8 cellular contexts compared by ENCODE assay signal in the genomic region with DNA sequence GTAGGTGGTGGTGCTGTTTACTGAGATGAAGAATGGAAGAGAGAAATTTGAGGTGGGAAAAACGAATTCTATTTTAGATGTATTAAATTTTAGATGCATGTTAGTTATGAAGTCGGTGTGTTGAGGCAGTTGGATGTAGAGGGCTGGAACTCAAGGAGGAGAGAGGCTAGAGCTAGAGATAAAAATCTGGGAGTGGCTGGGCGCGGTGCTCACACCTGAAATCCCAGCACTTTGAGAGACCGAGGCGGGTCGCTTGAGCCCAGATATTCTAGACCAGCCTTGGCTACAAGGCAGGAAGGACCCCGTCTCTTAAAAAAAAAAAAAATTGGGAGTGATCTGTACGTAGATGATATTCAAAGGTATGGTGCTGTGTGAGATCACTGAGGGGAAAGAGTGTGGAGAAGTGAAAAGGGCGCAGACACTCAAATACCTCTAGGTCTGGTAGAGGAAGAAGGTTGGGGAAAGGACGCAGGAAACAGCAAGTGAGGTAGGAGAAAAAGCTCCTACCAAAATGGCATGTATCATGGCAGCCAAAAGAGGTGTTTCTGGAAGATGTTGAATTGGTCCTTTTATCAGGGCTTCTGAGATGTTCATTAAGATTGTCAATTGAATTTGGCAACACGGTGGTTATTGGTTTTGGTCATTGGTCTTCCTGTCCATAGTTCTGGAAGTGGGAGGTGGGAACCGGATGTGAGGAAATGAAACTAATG. TPM values are rescaled to one million over a fixed set of nuclear protein-coding genes. Genes with fewer than 3 reads are reported as not detected.
DNase-seq lines count a peak whose midpoint lies in the region; ATAC-seq and TF ChIP-seq lines count a peak whose summit lies in the region.

No MANE protein-coding gene starts in this region.

- no peak overlapping the region; a peak in 1 of 4 replicates for H4K8ac ChIP-seq in IMR-90 (ENCODE audit: low read depth in 2 of 2, low read length in 2 of 2)

- H3K4me2 ChIP-seq in IMR-90 (ENCODE audit: low read depth, low read length): peak overlapping the region; percentile 80

- TF ChIP-seq POLR2A in IMR-90 (IDR thresholded peaks at IDR 0.05; ENCODE audit: low read depth, low read length): no peak
- TF ChIP-seq POLR2A in body of pancreas (IDR thresholded peaks at IDR 0.05): no peak

- no peak overlapping the region for H3K4ac ChIP-seq in IMR-90 (ENCODE audit: low read depth, low read length)

- no peak overlapping the region for H2AFZ ChIP-seq in IMR-90 (replicated peaks; ENCODE audit: low read length, poor library complexity)

- WGBS in IMR-90 (ENCODE audit: extremely low coverage in 2 of 2, insufficient read length in 1 of 2), 2 experiments: 34 to 100% methylated on average over 1 to 8 of the region's 13 CpGs
- 75 to 80% methylated on average over 13 of the region's 13 CpGs for WGBS in body of pancreas, 2 donors
- WGBS in mesodermal cell (ENCODE audit: insufficient coverage in 2 of 2), 2 experiments: 16 to 33% methylated on average over 10 to 12 of the region's 13 CpGs

- CTCF ChIA-PET in IMR-90 (lab: Yijun Ruan, JAX): no interaction called here

- BruUV-seq in IMR-90 (replicated peaks; lab: Mats Ljungman, UMichigan): no TSS peak

- H3K56ac ChIP-seq in IMR-90 (ENCODE audit: extremely low read depth, insufficient read depth, low read length): peak overlapping the region; percentile 81; the same call in 1 of the 2 replicates

- no peaks in the 10 kb centered on the region for H3K9me3 ChIP-seq in IMR-90 (ENCODE audit: control insufficient read depth, insufficient read depth, low read length)
- H3K9me3 ChIP-seq in body of pancreas: no peaks in the 10 kb centered on the region
- H3K9me3 ChIP-seq in mesodermal cell (ENCODE audit: control insufficient read depth, low read length): no peaks in the 10 kb centered on the region

- DNase-seq in AG10803 (ENCODE audit: low read depth): no peak
- DNase-seq in IMR-90: no peak
- DNase-seq in body of pancreas: no peak
- no peak for DNase-seq in NCI-H2227 treated with DMSO at 0.1 percent for 48 hours (lab: John Stamatoyannopoulos, UW)
- no peak for DNase-seq in midbrain (lab: John Stamatoyannopoulos, UW)
- DNase-seq in NCI-H2029 (lab: John Stamatoyannopoulos, UW): no peak

- no peak for ATAC-seq in IMR-90 (ENCODE audit: low read depth)
- no peak for ATAC-seq in body of pancreas
- no peak for ATAC-seq in HG02840 (IDR thresholded peaks at IDR 0.05; ENCODE audit: low FRiP score, unreplicated experiment)

- H3K4me3 ChIP-seq in AG10803 (ENCODE audit: low read length) (peak overlapping the region; percentile 91), IMR-90 (ENCODE audit: insufficient read depth, low read depth, low read length) (peak overlapping the region; percentile 99), body of pancreas (no peak overlapping the region), mesodermal cell (ENCODE audit: extremely low read depth, insufficient read depth, low read length, poor library complexity, severe bottlenecking) (peak overlapping the region; percentile 97)

- no peak overlapping the region for H2BK20ac ChIP-seq in IMR-90 (ENCODE audit: low read depth, low read length)

- dilution Hi-C loops in IMR-90 (cut with HindIII; ENCODE audit: low sequenced_read_pairs, unreplicated experiment): no loop called here

- intact Hi-C loops in IMR-90 (cut with micrococcal nuclease): loop anchor here (2.0 kb wide), 2 partner anchors 35 to 65 kb away; a partner anchor contains a TSS
- intact Hi-C loops in body of pancreas (cut with DNase I): no loop called here

- H3K9me1 ChIP-seq in IMR-90 (ENCODE audit: insufficient read depth, low read length): peaks cover 4% of the 10 kb centered on the region

- H3K18ac ChIP-seq in IMR-90 (ENCODE audit: low read depth, low read length): no peak overlapping the region; the same call in 1 of the 2 replicates

- in situ Hi-C loops in IMR-90 (cut with MboI; ENCODE audit: low sequenced_read_pairs): no loop called here

- POLR2A ChIA-PET in IMR-90 (lab: Charles Lee; ENCODE audit: unreplicated experiment): no interaction called here

- no peak overlapping the region for H2AK5ac ChIP-seq in IMR-90 (ENCODE audit: low read depth, low read length)

- H3K27me3 ChIP-seq in IMR-90 (ENCODE audit: control insufficient read depth, insufficient read depth, low read length): no peaks in the 10 kb centered on the region
- no peaks in the 10 kb centered on the region for H3K27me3 ChIP-seq in body of pancreas

- H4K5ac ChIP-seq in IMR-90 (ENCODE audit: low read depth, low read length): no peak overlapping the region

- no peak overlapping the region for H4K91ac ChIP-seq in IMR-90 (ENCODE audit: insufficient read depth, low read depth, low read length)

- no peak overlapping the region for H2BK120ac ChIP-seq in IMR-90 (ENCODE audit: low read depth, low read length)

- H3K4me1 ChIP-seq in IMR-90 (ENCODE audit: control insufficient read depth, insufficient read depth, low read length) (peaks cover 2% of the 10 kb centered on the region), body of pancreas (peaks cover 16% of the 10 kb centered on the region), mesodermal cell (ENCODE audit: control insufficient read depth, insufficient read depth, low read length, poor library complexity, severe bottlenecking) (peaks cover 11% of the 10 kb centered on the region)

- H3K79me1 ChIP-seq in IMR-90 (ENCODE audit: low read depth in 1 of 2, low read length in 2 of 2): peaks cover 5 to 49% of the 10 kb centered on the region in 2 experiments; a peak in 3 of 4 replicates

- no peak for TF ChIP-seq RAD21 in IMR-90 (IDR thresholded peaks at IDR 0.05; ENCODE audit: low read length)

- peak overlapping the region; percentile 97 for H2BK5ac ChIP-seq in IMR-90 (ENCODE audit: low read depth, low read length, poor library complexity, severe bottlenecking)

- no peak overlapping the region for H3K27ac ChIP-seq in IMR-90 (ENCODE audit: insufficient read depth, low read length)
- peak overlapping the region in 3 of 4 donors; percentile 13 to 86 (median 86) for H3K27ac ChIP-seq in body of pancreas
- no peak overlapping the region for H3K27ac ChIP-seq in mesodermal cell (ENCODE audit: low read depth, low read length, severe bottlenecking)

- no peak overlapping the region for H2BK15ac ChIP-seq in IMR-90 (ENCODE audit: low read depth, low read length)

- H3K14ac ChIP-seq in IMR-90 (replicated peaks; ENCODE audit: low read depth, low read length): peak overlapping the region; percentile 70

- H3K36me3 ChIP-seq in IMR-90 (ENCODE audit: control insufficient read depth, insufficient read depth, low read length): peaks cover 3% of the 10 kb centered on the region; the same call in 1 of the 2 replicates
- H3K36me3 ChIP-seq in body of pancreas (replicated peaks in 1 of 2; ENCODE audit: insufficient read depth in 1 of 2, low read depth in 2 of 2): no peaks in the 10 kb centered on the region
- H3K36me3 ChIP-seq in mesodermal cell (ENCODE audit: control insufficient read depth, insufficient read depth, low read length): peaks cover 18% of the 10 kb centered on the region

- peak overlapping the region; percentile 68 for H3K23ac ChIP-seq in IMR-90 (ENCODE audit: low read depth, low read length)

- H3K9ac ChIP-seq in IMR-90 (ENCODE audit: low read depth, low read length): peak overlapping the region; percentile 98

- peaks cover 55% of the 10 kb centered on the region for H4K20me1 ChIP-seq in IMR-90 (ENCODE audit: insufficient read depth, low read length)

- no peak for TF ChIP-seq CTCF in AG10803 (conservative IDR thresholded peaks at IDR 0.05; ENCODE audit: low read length)
- TF ChIP-seq CTCF in IMR-90 (conservative IDR thresholded peaks at IDR 0.05; ENCODE audit: low read depth, low read length): no peak
- TF ChIP-seq CTCF in body of pancreas (IDR thresholded peaks at IDR 0.05): no peak

- H2AK9ac ChIP-seq in IMR-90 (replicated peaks; ENCODE audit: low read depth, low read length, poor library complexity): no peak overlapping the region

TF ChIP-seq in IMR-90, 13 proteins besides CTCF, POLR2A, EP300 and RAD21:
- TF ChIP-seq, protein P1, sequence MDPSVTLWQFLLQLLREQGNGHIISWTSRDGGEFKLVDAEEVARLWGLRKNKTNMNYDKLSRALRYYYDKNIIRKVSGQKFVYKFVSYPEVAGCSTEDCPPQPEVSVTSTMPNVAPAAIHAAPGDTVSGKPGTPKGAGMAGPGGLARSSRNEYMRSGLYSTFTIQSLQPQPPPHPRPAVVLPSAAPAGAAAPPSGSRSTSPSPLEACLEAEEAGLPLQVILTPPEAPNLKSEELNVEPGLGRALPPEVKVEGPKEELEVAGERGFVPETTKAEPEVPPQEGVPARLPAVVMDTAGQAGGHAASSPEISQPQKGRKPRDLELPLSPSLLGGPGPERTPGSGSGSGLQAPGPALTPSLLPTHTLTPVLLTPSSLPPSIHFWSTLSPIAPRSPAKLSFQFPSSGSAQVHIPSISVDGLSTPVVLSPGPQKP (IDR thresholded peaks at IDR 0.05; ENCODE audit: borderline replicate concordance, low read depth, low read length): no peak
- TF ChIP-seq CHD1 (IDR thresholded peaks at IDR 0.05; ENCODE audit: low read depth, low read length) (no peak), CEBPB (IDR thresholded peaks at IDR 0.05; ENCODE audit: low read depth, low read length) (no peak), SMC3 (IDR thresholded peaks at IDR 0.05; ENCODE audit: low read depth, low read length) (no peak), MXI1 (IDR thresholded peaks at IDR 0.05; ENCODE audit: borderline replicate concordance, low read depth, low read length) (no peak), RFX5 (IDR thresholded peaks at IDR 0.05; ENCODE audit: low read depth, low read length) (no peak), MAZ (IDR thresholded peaks at IDR 0.05; ENCODE audit: borderline replicate concordance, low read depth, low read length) (no peak), BHLHE40 (IDR thresholded peaks at IDR 0.05; ENCODE audit: low read depth, low read length) (no peak), RCOR1 (IDR thresholded peaks at IDR 0.05; ENCODE audit: insufficient replicate concordance, low read length) (no peak), FOS (IDR thresholded peaks at IDR 0.05; ENCODE audit: low read depth, low read length) (no peak)
- TF ChIP-seq, protein P2, sequence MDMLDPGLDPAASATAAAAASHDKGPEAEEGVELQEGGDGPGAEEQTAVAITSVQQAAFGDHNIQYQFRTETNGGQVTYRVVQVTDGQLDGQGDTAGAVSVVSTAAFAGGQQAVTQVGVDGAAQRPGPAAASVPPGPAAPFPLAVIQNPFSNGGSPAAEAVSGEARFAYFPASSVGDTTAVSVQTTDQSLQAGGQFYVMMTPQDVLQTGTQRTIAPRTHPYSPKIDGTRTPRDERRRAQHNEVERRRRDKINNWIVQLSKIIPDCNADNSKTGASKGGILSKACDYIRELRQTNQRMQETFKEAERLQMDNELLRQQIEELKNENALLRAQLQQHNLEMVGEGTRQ (IDR thresholded peaks at IDR 0.05; ENCODE audit: low read depth, low read length): no peak

RNA-seq across cellular contexts. Expression of a gene that starts 1.8 kb away (rescaled TPM):
- total RNA-seq in IMR-90 (2012; rRNA removed) (43.0 and 45.0 TPM in 2 replicates), body of pancreas (10 to 100 TPM; 12.5 to 13.8 TPM)
- polyA plus RNA-seq in IMR-90 (2012; rRNA removed): 30.1 and 32.0 TPM in 2 replicates
- 15.6 and 18.5 TPM in 2 replicates for polyA plus RNA-seq in IMR-90 (2012; cell fraction: cytosol; rRNA removed)
- 45.8 and 75.8 TPM in 2 replicates for polyA plus RNA-seq in IMR-90 (2012; cell fraction: nucleus; rRNA removed; ENCODE audit: low replicate concordance)
- polyA plus RNA-seq in mesodermal cell (2013, experiment 1 of 2): 44.0 TPM
- polyA plus RNA-seq in mesodermal cell (2013, experiment 2 of 2): 38.4 TPM

Comparison
In these comparisons a context has a peak if more than half of its experiments do, and no peak if none do; other contexts are left out.
1. H3K4me3 ChIP-seq: peak in AG10803 (single experiment), IMR-90 (single experiment) and mesodermal cell (single experiment); none in body of pancreas (0 of 2).
2. H3K27ac ChIP-seq: peak in body of pancreas (3 of 4); none in IMR-90 (single experiment) and mesodermal cell (single experiment).